In the genomic region with DNA sequence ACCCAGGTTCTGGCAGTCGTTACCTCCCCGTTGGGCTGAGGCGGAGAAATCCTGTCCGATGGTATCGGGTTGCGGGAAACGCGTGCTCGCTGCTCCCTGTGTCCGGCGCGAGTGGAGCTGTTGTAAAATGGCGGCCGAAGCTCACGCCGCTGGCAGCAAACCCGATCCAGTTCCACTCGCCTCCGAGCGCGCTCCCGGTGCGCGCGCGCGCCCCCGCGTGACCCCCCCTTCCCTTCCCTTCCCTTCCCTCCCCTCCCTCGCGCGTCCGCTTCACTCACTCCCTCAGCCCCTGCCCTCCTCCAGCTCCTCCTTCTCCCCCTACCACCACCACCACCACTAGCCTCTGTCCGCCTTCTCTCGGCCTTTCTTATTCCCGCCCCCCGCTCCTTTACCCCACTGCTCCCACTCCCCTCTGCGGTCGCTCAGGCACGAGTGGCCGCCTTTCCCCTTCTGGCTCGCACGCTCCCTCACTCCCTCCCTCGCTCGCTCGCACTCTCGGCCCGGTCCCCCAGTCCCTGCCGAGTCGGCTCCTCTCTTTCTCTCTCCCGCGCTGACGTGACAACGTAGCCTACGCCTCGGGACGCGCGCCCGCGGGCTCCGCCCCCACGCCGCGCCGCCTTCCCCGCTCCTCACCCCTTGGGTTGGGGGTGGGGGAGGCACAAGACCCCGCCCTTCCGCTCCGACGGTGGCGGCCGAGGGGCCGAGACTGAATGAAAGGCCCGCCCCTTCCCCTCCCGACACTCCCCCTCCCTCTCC, we compare ENCODE assay signal across 1 cellular context.
TF ChIP-seq lines count a peak whose summit lies in the region.

A gene (minus strand): TSS at position 113 of the 756 bp plus-strand sequence. CDS start 1,447 bp downstream, outside the sequence.

TF ChIP-seq in HepG2, 621 proteins besides CTCF, POLR2A, EP300 and RAD21 (continued from another document and continues in another):
- no peak for TF ChIP-seq IKZF4 (CRISPR knock-in tag; IDR thresholded peaks at IDR 0.05; ENCODE audit: borderline replicate concordance, low read depth, not compliant biosample characterization)
- 0 out of 2 replicates have a peak, but pooled peaks have one; percentile 13 for TF ChIP-seq DNMT3B (CRISPR knock-in tag; conservative IDR thresholded peaks at IDR 0.05)
- 0 out of 2 replicates have a peak, but pooled peaks have one; percentile 41 for TF ChIP-seq DNMT1 (CRISPR knock-in tag; IDR thresholded peaks at IDR 0.05)
- TF ChIP-seq, protein P1, sequence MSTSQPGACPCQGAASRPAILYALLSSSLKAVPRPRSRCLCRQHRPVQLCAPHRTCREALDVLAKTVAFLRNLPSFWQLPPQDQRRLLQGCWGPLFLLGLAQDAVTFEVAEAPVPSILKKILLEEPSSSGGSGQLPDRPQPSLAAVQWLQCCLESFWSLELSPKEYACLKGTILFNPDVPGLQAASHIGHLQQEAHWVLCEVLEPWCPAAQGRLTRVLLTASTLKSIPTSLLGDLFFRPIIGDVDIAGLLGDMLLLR (CRISPR knock-in tag; IDR thresholded peaks at IDR 0.05): peak; percentile 82; the same call in 1 of the 2 replicates
- peak; percentile 98 for TF ChIP-seq HNRNPK (IDR thresholded peaks at IDR 0.05; ENCODE audit: low read depth, low read length, poor library complexity, severe bottlenecking)
- TF ChIP-seq ZC3H4 (CRISPR knock-in tag; IDR thresholded peaks at IDR 0.05; ENCODE audit: borderline replicate concordance): 0 out of 2 replicates have a peak, but pooled peaks have one; percentile 30
- TF ChIP-seq TOPORS (CRISPR knock-in tag; IDR thresholded peaks at IDR 0.05): peak; percentile 69; the same call in 1 of the 2 replicates
- TF ChIP-seq ZBTB1 (CRISPR knock-in tag; IDR thresholded peaks at IDR 0.05; ENCODE audit: borderline replicate concordance): no peak
- TF ChIP-seq U2AF1 (optimal IDR thresholded peaks at IDR 0.05; ENCODE audit: low read depth, low read length): peak; percentile 15
- 0 out of 2 replicates have a peak, but pooled peaks have one; percentile 49 for TF ChIP-seq ZNF816 (CRISPR knock-in tag; IDR thresholded peaks at IDR 0.05; ENCODE audit: borderline replicate concordance)
- peak; percentile 8; the same call in 1 of the 2 replicates for TF ChIP-seq KDM3A (CRISPR knock-in tag; IDR thresholded peaks at IDR 0.05; ENCODE audit: low read depth)
- TF ChIP-seq HDAC1 (CRISPR knock-in tag; IDR thresholded peaks at IDR 0.05): peak; percentile 52; the same call in 1 of the 2 replicates
- peak; percentile 76 for TF ChIP-seq ZNF263 (CRISPR knock-in tag; IDR thresholded peaks at IDR 0.05)
- TF ChIP-seq PCBP1 (IDR thresholded peaks at IDR 0.05; ENCODE audit: borderline replicate concordance, low read depth, low read length): peak; percentile 87
- TF ChIP-seq ZSCAN12 (CRISPR knock-in tag; IDR thresholded peaks at IDR 0.05): no peak
- TF ChIP-seq, protein P2, sequence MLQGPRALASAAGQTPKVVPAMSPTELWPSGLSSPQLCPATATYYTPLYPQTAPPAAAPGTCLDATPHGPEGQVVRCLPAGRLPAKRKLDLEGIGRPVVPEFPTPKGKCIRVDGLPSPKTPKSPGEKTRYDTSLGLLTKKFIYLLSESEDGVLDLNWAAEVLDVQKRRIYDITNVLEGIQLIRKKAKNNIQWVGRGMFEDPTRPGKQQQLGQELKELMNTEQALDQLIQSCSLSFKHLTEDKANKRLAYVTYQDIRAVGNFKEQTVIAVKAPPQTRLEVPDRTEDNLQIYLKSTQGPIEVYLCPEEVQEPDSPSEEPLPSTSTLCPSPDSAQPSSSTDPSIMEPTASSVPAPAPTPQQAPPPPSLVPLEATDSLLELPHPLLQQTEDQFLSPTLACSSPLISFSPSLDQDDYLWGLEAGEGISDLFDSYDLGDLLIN (CRISPR knock-in tag; IDR thresholded peaks at IDR 0.05; ENCODE audit: borderline replicate concordance): peak; percentile 83; the same call in 1 of the 2 replicates
- TF ChIP-seq TRIM24 (CRISPR knock-in tag; IDR thresholded peaks at IDR 0.05): no peak
- 0 out of 2 replicates have a peak, but pooled peaks have one; percentile 23 for TF ChIP-seq ZNF451 (CRISPR knock-in tag; IDR thresholded peaks at IDR 0.05)
- peak; percentile 44; the same call in 1 of the 2 replicates for TF ChIP-seq ZNF253 (CRISPR knock-in tag; IDR thresholded peaks at IDR 0.05; ENCODE audit: borderline replicate concordance)
- TF ChIP-seq, protein P3, sequence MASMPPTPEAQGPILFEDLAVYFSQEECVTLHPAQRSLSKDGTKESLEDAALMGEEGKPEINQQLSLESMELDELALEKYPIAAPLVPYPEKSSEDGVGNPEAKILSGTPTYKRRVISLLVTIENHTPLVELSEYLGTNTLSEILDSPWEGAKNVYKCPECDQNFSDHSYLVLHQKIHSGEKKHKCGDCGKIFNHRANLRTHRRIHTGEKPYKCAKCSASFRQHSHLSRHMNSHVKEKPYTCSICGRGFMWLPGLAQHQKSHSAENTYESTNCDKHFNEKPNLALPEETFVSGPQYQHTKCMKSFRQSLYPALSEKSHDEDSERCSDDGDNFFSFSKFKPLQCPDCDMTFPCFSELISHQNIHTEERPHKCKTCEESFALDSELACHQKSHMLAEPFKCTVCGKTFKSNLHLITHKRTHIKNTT (CRISPR knock-in tag; IDR thresholded peaks at IDR 0.05): 0 out of 2 replicates have a peak, but pooled peaks have one; percentile 84
- peak; percentile 45; the same call in 1 of the 2 replicates for TF ChIP-seq TBX3 (IDR thresholded peaks at IDR 0.05; ENCODE audit: borderline replicate concordance)
- TF ChIP-seq SIN3B (IDR thresholded peaks at IDR 0.05; ENCODE audit: low read length): 0 out of 2 replicates have a peak, but pooled peaks have one; percentile 5
- TF ChIP-seq ZKSCAN8 (CRISPR knock-in tag; IDR thresholded peaks at IDR 0.05; ENCODE audit: borderline replicate concordance): no peak
- peak; percentile 28; the same call in 1 of the 2 replicates for TF ChIP-seq MXD4 (CRISPR knock-in tag; IDR thresholded peaks at IDR 0.05)
- no peak for TF ChIP-seq STAG1 (CRISPR knock-in tag; IDR thresholded peaks at IDR 0.05)
- TF ChIP-seq HOXA3 (CRISPR knock-in tag; IDR thresholded peaks at IDR 0.05): peak; percentile 22
- TF ChIP-seq GZF1 (CRISPR knock-in tag; IDR thresholded peaks at IDR 0.05): no peak
- TF ChIP-seq RFX3 (CRISPR knock-in tag; IDR thresholded peaks at IDR 0.05): no peak
- TF ChIP-seq, protein P4, sequence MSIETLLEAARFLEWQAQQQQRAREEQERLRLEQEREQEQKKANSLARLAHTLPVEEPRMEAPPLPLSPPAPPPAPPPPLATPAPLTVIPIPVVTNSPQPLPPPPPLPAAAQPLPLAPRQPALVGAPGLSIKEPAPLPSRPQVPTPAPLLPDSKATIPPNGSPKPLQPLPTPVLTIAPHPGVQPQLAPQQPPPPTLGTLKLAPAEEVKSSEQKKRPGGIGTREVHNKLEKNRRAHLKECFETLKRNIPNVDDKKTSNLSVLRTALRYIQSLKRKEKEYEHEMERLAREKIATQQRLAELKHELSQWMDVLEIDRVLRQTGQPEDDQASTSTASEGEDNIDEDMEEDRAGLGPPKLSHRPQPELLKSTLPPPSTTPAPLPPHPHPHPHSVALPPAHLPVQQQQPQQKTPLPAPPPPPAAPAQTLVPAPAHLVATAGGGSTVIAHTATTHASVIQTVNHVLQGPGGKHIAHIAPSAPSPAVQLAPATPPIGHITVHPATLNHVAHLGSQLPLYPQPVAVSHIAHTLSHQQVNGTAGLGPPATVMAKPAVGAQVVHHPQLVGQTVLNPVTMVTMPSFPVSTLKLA (IDR thresholded peaks at IDR 0.05): 0 out of 2 replicates have a peak, but pooled peaks have one; percentile 23
- TF ChIP-seq, protein P5, sequence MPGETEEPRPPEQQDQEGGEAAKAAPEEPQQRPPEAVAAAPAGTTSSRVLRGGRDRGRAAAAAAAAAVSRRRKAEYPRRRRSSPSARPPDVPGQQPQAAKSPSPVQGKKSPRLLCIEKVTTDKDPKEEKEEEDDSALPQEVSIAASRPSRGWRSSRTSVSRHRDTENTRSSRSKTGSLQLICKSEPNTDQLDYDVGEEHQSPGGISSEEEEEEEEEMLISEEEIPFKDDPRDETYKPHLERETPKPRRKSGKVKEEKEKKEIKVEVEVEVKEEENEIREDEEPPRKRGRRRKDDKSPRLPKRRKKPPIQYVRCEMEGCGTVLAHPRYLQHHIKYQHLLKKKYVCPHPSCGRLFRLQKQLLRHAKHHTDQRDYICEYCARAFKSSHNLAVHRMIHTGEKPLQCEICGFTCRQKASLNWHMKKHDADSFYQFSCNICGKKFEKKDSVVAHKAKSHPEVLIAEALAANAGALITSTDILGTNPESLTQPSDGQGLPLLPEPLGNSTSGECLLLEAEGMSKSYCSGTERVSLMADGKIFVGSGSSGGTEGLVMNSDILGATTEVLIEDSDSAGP (CRISPR knock-in tag; IDR thresholded peaks at IDR 0.05; ENCODE audit: borderline replicate concordance): peak; percentile 83; the same call in 1 of the 2 replicates
- TF ChIP-seq ZNF556 (CRISPR knock-in tag; IDR thresholded peaks at IDR 0.05; ENCODE audit: borderline replicate concordance): peak; percentile 69; the same call in 1 of the 2 replicates
- TF ChIP-seq NAIF1 (CRISPR knock-in tag; IDR thresholded peaks at IDR 0.05; ENCODE audit: borderline replicate concordance): peak; percentile 82; the same call in 1 of the 2 replicates
- TF ChIP-seq ZNF777 (CRISPR knock-in tag; IDR thresholded peaks at IDR 0.05): 0 out of 2 replicates have a peak, but pooled peaks have one; percentile 19
- TF ChIP-seq NCOA5 (CRISPR knock-in tag; IDR thresholded peaks at IDR 0.05): no peak
- 0 out of 2 replicates have a peak, but pooled peaks have one; percentile 4 for TF ChIP-seq ZNF256 (CRISPR knock-in tag; conservative IDR thresholded peaks at IDR 0.05)
- TF ChIP-seq, protein P6, sequence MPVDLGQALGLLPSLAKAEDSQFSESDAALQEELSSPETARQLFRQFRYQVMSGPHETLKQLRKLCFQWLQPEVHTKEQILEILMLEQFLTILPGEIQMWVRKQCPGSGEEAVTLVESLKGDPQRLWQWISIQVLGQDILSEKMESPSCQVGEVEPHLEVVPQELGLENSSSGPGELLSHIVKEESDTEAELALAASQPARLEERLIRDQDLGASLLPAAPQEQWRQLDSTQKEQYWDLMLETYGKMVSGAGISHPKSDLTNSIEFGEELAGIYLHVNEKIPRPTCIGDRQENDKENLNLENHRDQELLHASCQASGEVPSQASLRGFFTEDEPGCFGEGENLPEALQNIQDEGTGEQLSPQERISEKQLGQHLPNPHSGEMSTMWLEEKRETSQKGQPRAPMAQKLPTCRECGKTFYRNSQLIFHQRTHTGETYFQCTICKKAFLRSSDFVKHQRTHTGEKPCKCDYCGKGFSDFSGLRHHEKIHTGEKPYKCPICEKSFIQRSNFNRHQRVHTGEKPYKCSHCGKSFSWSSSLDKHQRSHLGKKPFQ (CRISPR knock-in tag; IDR thresholded peaks at IDR 0.05; ENCODE audit: insufficient replicate concordance): peak; percentile 68
- TF ChIP-seq RXRB (CRISPR knock-in tag; IDR thresholded peaks at IDR 0.05; ENCODE audit: borderline replicate concordance): no peak
- no peak for TF ChIP-seq SNAI1 (CRISPR knock-in tag; IDR thresholded peaks at IDR 0.05; ENCODE audit: borderline replicate concordance)
- TF ChIP-seq DR1 (CRISPR knock-in tag; IDR thresholded peaks at IDR 0.05): 0 out of 2 replicates have a peak, but pooled peaks have one; percentile 53
- TF ChIP-seq POLR2AphosphoS5 (IDR thresholded peaks at IDR 0.05; ENCODE audit: low read depth, low read length): peak; percentile 90
- 0 out of 2 replicates have a peak, but pooled peaks have one; percentile 22 for TF ChIP-seq FOSL2 (CRISPR knock-in tag; IDR thresholded peaks at IDR 0.05)
- peak; percentile 41; the same call in 1 of the 2 replicates for TF ChIP-seq ZMYM3 (CRISPR knock-in tag; IDR thresholded peaks at IDR 0.05)
- peak; percentile 45 for TF ChIP-seq MED1 (CRISPR knock-in tag; IDR thresholded peaks at IDR 0.05)
- no peak for TF ChIP-seq ZNF552 (CRISPR knock-in tag; IDR thresholded peaks at IDR 0.05; ENCODE audit: borderline replicate concordance)
- TF ChIP-seq ZNF562 (CRISPR knock-in tag; IDR thresholded peaks at IDR 0.05; ENCODE audit: borderline replicate concordance): no peak
- TF ChIP-seq HOXA9 (CRISPR knock-in tag; IDR thresholded peaks at IDR 0.05; ENCODE audit: borderline replicate concordance): peak; percentile 44; the same call in 1 of the 2 replicates
- TF ChIP-seq, protein P7, sequence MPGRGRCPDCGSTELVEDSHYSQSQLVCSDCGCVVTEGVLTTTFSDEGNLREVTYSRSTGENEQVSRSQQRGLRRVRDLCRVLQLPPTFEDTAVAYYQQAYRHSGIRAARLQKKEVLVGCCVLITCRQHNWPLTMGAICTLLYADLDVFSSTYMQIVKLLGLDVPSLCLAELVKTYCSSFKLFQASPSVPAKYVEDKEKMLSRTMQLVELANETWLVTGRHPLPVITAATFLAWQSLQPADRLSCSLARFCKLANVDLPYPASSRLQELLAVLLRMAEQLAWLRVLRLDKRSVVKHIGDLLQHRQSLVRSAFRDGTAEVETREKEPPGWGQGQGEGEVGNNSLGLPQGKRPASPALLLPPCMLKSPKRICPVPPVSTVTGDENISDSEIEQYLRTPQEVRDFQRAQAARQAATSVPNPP (CRISPR knock-in tag; IDR thresholded peaks at IDR 0.05): 0 out of 2 replicates have a peak, but pooled peaks have one; percentile 78
- 0 out of 2 replicates have a peak, but pooled peaks have one; percentile 82 for TF ChIP-seq ZNF776 (CRISPR knock-in tag; IDR thresholded peaks at IDR 0.05)
- TF ChIP-seq, protein P8, sequence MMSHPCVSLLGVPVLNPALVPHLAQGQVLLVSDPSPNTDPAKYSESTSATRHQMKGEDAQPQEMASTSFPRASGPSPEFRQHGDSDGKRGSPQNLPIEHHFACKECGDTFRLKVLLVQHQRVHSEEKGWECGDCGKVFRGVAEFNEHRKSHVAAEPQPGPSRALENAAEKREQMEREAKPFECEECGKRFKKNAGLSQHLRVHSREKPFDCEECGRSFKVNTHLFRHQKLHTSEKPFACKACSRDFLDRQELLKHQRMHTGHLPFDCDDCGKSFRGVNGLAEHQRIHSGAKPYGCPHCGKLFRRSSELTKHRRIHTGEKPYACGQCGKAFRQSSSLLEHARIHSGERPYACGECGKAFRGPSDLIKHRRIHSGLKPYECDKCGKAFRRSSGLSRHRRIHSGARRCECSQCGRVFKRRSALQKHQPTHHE (CRISPR knock-in tag; IDR thresholded peaks at IDR 0.05; ENCODE audit: borderline replicate concordance): peak; percentile 27; the same call in 1 of the 2 replicates
- no peak for TF ChIP-seq KLF15 (CRISPR knock-in tag; IDR thresholded peaks at IDR 0.05; ENCODE audit: borderline replicate concordance)
- peak; percentile 48; the same call in 1 of the 2 replicates for TF ChIP-seq SAP130 (CRISPR knock-in tag; IDR thresholded peaks at IDR 0.05; ENCODE audit: low read depth)
